ENCODE assay signal across 15 cellular contexts in genomic region chr6:27882624-27883023, GRCh38. TPM values are rescaled to one million over a fixed set of nuclear protein-coding genes. Genes with fewer than 3 reads are reported as not detected.
DNase-seq lines count a peak whose midpoint lies in the region; ATAC-seq and TF ChIP-seq lines count a peak whose summit lies in the region.
"Had no signal": no experiment of that assay in that cellular context is flagged by ENCODE, and none has a peak within 500 bp of the region (broad histone marks: within the 10 kb centered on the region; RNA-seq: fewer than 3 reads in every experiment).

No MANE protein-coding gene starts in this region.

- no peak overlapping the region for H2AK5ac ChIP-seq in mesenchymal stem cell (ENCODE audit: low read length, severe bottlenecking)

- peak overlapping the region; percentile 35 for H3K9ac ChIP-seq in HUES6 (ENCODE audit: low read length)
- no peak overlapping the region for H3K9ac ChIP-seq in mesenchymal stem cell (ENCODE audit: low read length)

- H2BK15ac ChIP-seq in mesenchymal stem cell (ENCODE audit: low read depth, poor library complexity, severe bottlenecking) = no peak overlapping the region

- H3K4me3 ChIP-seq in HUES6 (ENCODE audit: low read depth, low read length) = no peak overlapping the region
- H3K4me3 ChIP-seq in astrocyte of the spinal cord (ENCODE audit: low read depth, low read length) = no peak overlapping the region
- no peak overlapping the region for H3K4me3 ChIP-seq in mesenchymal stem cell (ENCODE audit: insufficient read depth in 1 of 2, low read depth in 1 of 2, low read length in 2 of 2)
- H3K4me3 ChIP-seq: HAP-1 had no signal

- no peaks in the 10 kb centered on the region for H3K79me1 ChIP-seq in mesenchymal stem cell (replicated peaks; ENCODE audit: low read length, poor library complexity, severe bottlenecking)

- H3K9me3 ChIP-seq in HUES6 (ENCODE audit: control insufficient read depth, insufficient read depth, low read depth, low read length) (no peaks in the 10 kb centered on the region), mesenchymal stem cell (ENCODE audit: control insufficient read depth, low read length) (no peaks in the 10 kb centered on the region)
- H3K9me3 ChIP-seq: HAP-1 had no signal

- TF ChIP-seq CTCF in astrocyte of the spinal cord (IDR thresholded peaks at IDR 0.05; ENCODE audit: low read depth, low read length) = no peak

- H3K14ac ChIP-seq in mesenchymal stem cell (ENCODE audit: low read length in 2 of 2) = no peak overlapping the region

- no peaks in the 10 kb centered on the region for H3K27me3 ChIP-seq in HUES6 (ENCODE audit: control insufficient read depth, insufficient read depth, low read length)
- H3K27me3 ChIP-seq in mesenchymal stem cell (ENCODE audit: control insufficient read depth in 1 of 2, insufficient read depth in 1 of 2, low read length in 2 of 2) = no peaks in the 10 kb centered on the region

- H3K4ac ChIP-seq in mesenchymal stem cell (ENCODE audit: low read depth in 1 of 2, low read length in 2 of 2) = no peak overlapping the region

- no peak overlapping the region for H4K8ac ChIP-seq in mesenchymal stem cell (ENCODE audit: low read length)

- H2BK12ac ChIP-seq in mesenchymal stem cell (ENCODE audit: low read length in 2 of 2) = no peak overlapping the region

- H3K27ac ChIP-seq in HUES6 (ENCODE audit: low read depth, low read length) (peak overlapping the region; percentile 92), mesenchymal stem cell (ENCODE audit: low read length, poor library complexity, severe bottlenecking) (peak overlapping the region; percentile 86)

- DNase-seq in astrocyte of the spinal cord (ENCODE audit: low read depth, low spot score) = peak; percentile 71
- DNase-seq in mesenchymal stem cell = no peak
- DNase-seq in stimulated activated CD8-positive, alpha-beta memory T cell treated with anti-CD3 and anti-CD28 coated beads, Interleukin-4, amount 100 ng/mL, for 48 hours = no peak
- DNase-seq in C1 segment of cervical spinal cord (lab: John Stamatoyannopoulos, UW) = no peak
- DNase-seq: CD4-positive, CD25-positive, alpha-beta regulatory T cell; KG1; NCI-H1436 treated with DMSO at 0.1 percent for 48 hours; NCI-H2029 treated with DMSO at 0.1 percent for 48 hours; NCI-H510A; NCI-H82 had no signal

- no peak overlapping the region for H4K91ac ChIP-seq in mesenchymal stem cell (ENCODE audit: low read length)

- no peak overlapping the region for H3K4me2 ChIP-seq in mesenchymal stem cell (ENCODE audit: low read length, poor library complexity, severe bottlenecking)

- no peak overlapping the region for H2AFZ ChIP-seq in mesenchymal stem cell (ENCODE audit: low read depth, low read length)

- ATAC-seq in HG03442 (IDR thresholded peaks at IDR 0.05; ENCODE audit: unreplicated experiment) (no peak), HG03025 (IDR thresholded peaks at IDR 0.05; ENCODE audit: low FRiP score, unreplicated experiment) (no peak)
- ATAC-seq: HepG2 had no signal

- H3K36me3 ChIP-seq in HUES6 (ENCODE audit: control insufficient read depth, insufficient read depth, low read length) (no peaks in the 10 kb centered on the region), mesenchymal stem cell (ENCODE audit: control insufficient read depth in 1 of 2, insufficient read depth in 2 of 2, low read depth in 1 of 2, low read length in 2 of 2) (no peaks in the 10 kb centered on the region)
- H3K36me3 ChIP-seq: HAP-1 had no signal

- H3K4me1 ChIP-seq in HUES6 (ENCODE audit: control insufficient read depth, insufficient read depth, low read length) = peaks cover 7% of the 10 kb centered on the region
- peaks cover 3% of the 10 kb centered on the region for H3K4me1 ChIP-seq in mesenchymal stem cell (ENCODE audit: control insufficient read depth, insufficient read depth, low read depth, low read length)
- H3K4me1 ChIP-seq: HAP-1 had no signal

- in situ Hi-C loops in astrocyte of the spinal cord (cut with HindIII; ENCODE audit: low sequenced_read_pairs) = no loop called here

- H2BK5ac ChIP-seq in mesenchymal stem cell (ENCODE audit: low read depth, low read length, poor library complexity, severe bottlenecking) = peak overlapping the region; percentile 75

- no peak overlapping the region for H2BK120ac ChIP-seq in mesenchymal stem cell (ENCODE audit: low read depth, low read length)

- no peak overlapping the region for H3K23ac ChIP-seq in mesenchymal stem cell (ENCODE audit: low read length in 2 of 2)

- H3K18ac ChIP-seq in mesenchymal stem cell (ENCODE audit: low read depth in 1 of 2, low read length in 2 of 2) = no peak overlapping the region

- 65% methylated on average over 5 of the region's 5 CpGs for WGBS in mesenchymal stem cell

RNA-seq across cellular contexts. Expression of gene OR2B2, which starts 29.6 kb away (rescaled TPM):
- polyA plus RNA-seq in mesenchymal stem cell (2013, experiment 1 of 2) = not detected
- polyA plus RNA-seq in mesenchymal stem cell (2013, experiment 2 of 2) = not detected
- polyA plus RNA-seq: CD4-positive, CD25-positive, alpha-beta regulatory T cell; HepG2 had no signal
